14 cellular contexts compared by ENCODE assay signal in genomic region chr10:132848306-132848705, GRCh38.
DNase-seq lines count a peak whose midpoint lies in the region; ATAC-seq and TF ChIP-seq lines count a peak whose summit lies in the region.
"Had no signal": no experiment of that assay in that cellular context is flagged by ENCODE, and none has a peak within 500 bp of the region (broad histone marks: within the 10 kb centered on the region; RNA-seq: fewer than 3 reads in every experiment).

No MANE protein-coding gene starts in this region.

- H3K27me3 Mint-ChIP-seq in activated naive CD4-positive, alpha-beta T cell treated with anti-CD3 and anti-CD28 coated beads, Interleukin-2, amount 50 U/mL, for 24 hours: peaks cover 3% of the 10 kb centered on the region
- H3K27me3 Mint-ChIP-seq in activated T-cell treated with anti-CD3 and anti-CD28 coated beads, Interleukin-2, amount 50 U/mL, for 72 hours (ENCODE audit: low read depth): peaks cover 8% of the 10 kb centered on the region
- H3K27me3 Mint-ChIP-seq in mesothelial cell of epicardium (ENCODE audit: low read depth): peaks cover 17% of the 10 kb centered on the region

- ATAC-seq in activated T-cell treated with anti-CD3 and anti-CD28 coated beads, Interleukin-2, amount 50 U/mL, for 72 hours (replicated peaks in 1 of 2): no peak
- ATAC-seq in GM21717 (IDR thresholded peaks at IDR 0.05; ENCODE audit: unreplicated experiment) (no peak), HG03520 (IDR thresholded peaks at IDR 0.05; ENCODE audit: unreplicated experiment) (no peak)

- DNase-seq in activated naive CD4-positive, alpha-beta T cell treated with Interleukin-2 at 50 U/mL for 16 hours: no peak
- no peak for DNase-seq in activated T-cell treated with anti-CD3 and anti-CD28 coated beads, Interleukin-2, amount 50 U/mL, for 72 hours
- DNase-seq in mesothelial cell of epicardium (ENCODE audit: low spot score in 2 of 2, unreplicated experiment in 2 of 2): peak in 1 of 2 experiments; percentile 39
- peak; percentile 41 for DNase-seq in ureter (ENCODE audit: low spot score)
- no peak for DNase-seq in NCI-H1930 (lab: John Stamatoyannopoulos, UW)
- DNase-seq: activated CD4-positive, alpha-beta T cell treated with anti-CD3 and anti-CD28 coated beads for 48 hours; DMS 273 treated with DMSO at 0.1 percent for 48 hours; hippocampal formation; NCI-H2029; RPMI8226; stimulated activated CD8-positive, alpha-beta memory T cell treated with anti-CD3 and anti-CD28 coated beads, Interleukin-4, amount 100 ng/mL, for 48 hours had no signal

- no peak overlapping the region for H3K27ac Mint-ChIP-seq in activated naive CD4-positive, alpha-beta T cell treated with anti-CD3 and anti-CD28 coated beads, Interleukin-2, amount 50 U/mL, for 24 hours
- H3K27ac Mint-ChIP-seq in activated T-cell treated with anti-CD3 and anti-CD28 coated beads, Interleukin-2, amount 50 U/mL, for 72 hours: no peak overlapping the region
- H3K27ac Mint-ChIP-seq in mesothelial cell of epicardium: peak overlapping the region; percentile 16

- H3K9me3 Mint-ChIP-seq in activated naive CD4-positive, alpha-beta T cell treated with anti-CD3 and anti-CD28 coated beads, Interleukin-2, amount 50 U/mL, for 24 hours: no peaks in the 10 kb centered on the region
- H3K9me3 Mint-ChIP-seq in activated T-cell treated with anti-CD3 and anti-CD28 coated beads, Interleukin-2, amount 50 U/mL, for 72 hours: no peaks in the 10 kb centered on the region
- peaks cover 8% of the 10 kb centered on the region for H3K9me3 Mint-ChIP-seq in mesothelial cell of epicardium

- H3K4me1 Mint-ChIP-seq in activated naive CD4-positive, alpha-beta T cell treated with anti-CD3 and anti-CD28 coated beads, Interleukin-2, amount 50 U/mL, for 24 hours: peaks cover 7% of the 10 kb centered on the region
- peaks cover 11% of the 10 kb centered on the region for H3K4me1 Mint-ChIP-seq in activated T-cell treated with anti-CD3 and anti-CD28 coated beads, Interleukin-2, amount 50 U/mL, for 72 hours (ENCODE audit: low read depth)
- H3K4me1 Mint-ChIP-seq in mesothelial cell of epicardium: peaks cover 9% of the 10 kb centered on the region

- no peak for TF ChIP-seq CTCF in mesothelial cell of epicardium (IDR thresholded peaks at IDR 0.05; ENCODE audit: unreplicated experiment)

- no peaks in the 10 kb centered on the region for H3K36me3 Mint-ChIP-seq in activated naive CD4-positive, alpha-beta T cell treated with anti-CD3 and anti-CD28 coated beads, Interleukin-2, amount 50 U/mL, for 24 hours
- no peaks in the 10 kb centered on the region for H3K36me3 Mint-ChIP-seq in activated T-cell treated with anti-CD3 and anti-CD28 coated beads, Interleukin-2, amount 50 U/mL, for 72 hours (ENCODE audit: insufficient read depth in 2 of 2)
- H3K36me3 Mint-ChIP-seq in mesothelial cell of epicardium: no peaks in the 10 kb centered on the region

- H3K4me3 Mint-ChIP-seq in activated naive CD4-positive, alpha-beta T cell treated with anti-CD3 and anti-CD28 coated beads, Interleukin-2, amount 50 U/mL, for 24 hours: peak overlapping the region; percentile 77
- peak overlapping the region; percentile 52 to 68 for H3K4me3 Mint-ChIP-seq in activated T-cell treated with anti-CD3 and anti-CD28 coated beads, Interleukin-2, amount 50 U/mL, for 72 hours
- peak overlapping the region; percentile 4 for H3K4me3 Mint-ChIP-seq in mesothelial cell of epicardium

Comparison
In these comparisons a context has a peak if more than half of its experiments do, and no peak if none do; other contexts are left out.
1. H3K4me3 Mint-ChIP-seq: peak in every context shown above with its lines; median percentile 77 in activated naive CD4-positive, alpha-beta T cell treated with anti-CD3 and anti-CD28 coated beads, Interleukin-2, amount 50 U/mL, for 24 hours; 60 in activated T-cell treated with anti-CD3 and anti-CD28 coated beads, Interleukin-2, amount 50 U/mL, for 72 hours; 4 in mesothelial cell of epicardium.